Comparison of ENCODE assay signal across 8 cellular contexts in genomic region chr19:46746281-46746965, GRCh38. TPM values are rescaled to one million over a fixed set of nuclear protein-coding genes. Genes with fewer than 3 reads are reported as not detected.
DNase-seq lines count a peak whose midpoint lies in the region; ATAC-seq and TF ChIP-seq lines count a peak whose summit lies in the region.

Gene STRN4 (minus strand): TSS chr19:46746450. CDS start chr19:46746430, 20 bp downstream.

- no peaks in the 10 kb centered on the region for H3K27me3 Mint-ChIP-seq in Calu3 (ENCODE audit: unreplicated experiment)

- H3K27ac Mint-ChIP-seq in Calu3 (ENCODE audit: unreplicated experiment) = peak within 1 kb of the TSS; percentile 85

- H3K9me3 Mint-ChIP-seq in Calu3 (ENCODE audit: low read depth, unreplicated experiment) = no peaks in the 10 kb centered on the region

- H3K4me3 Mint-ChIP-seq in Calu3 (ENCODE audit: low read depth, unreplicated experiment) = peak within 1 kb of the TSS; percentile 97

- peaks cover 34% of the 10 kb centered on the region for H3K4me1 Mint-ChIP-seq in Calu3 (ENCODE audit: low read depth, unreplicated experiment)

- H3K36me3 Mint-ChIP-seq in Calu3 (ENCODE audit: insufficient read depth, unreplicated experiment) = peaks cover 64% of the 10 kb centered on the region

- no TSS peak for BruUV-seq in Calu3 (replicated peaks; lab: Mats Ljungman, UMichigan)

- peak; percentile 45 for ATAC-seq in GM21825 (IDR thresholded peaks at IDR 0.05; ENCODE audit: unreplicated experiment)

- intact Hi-C loops in Calu3 (cut with micrococcal nuclease; ENCODE audit: unreplicated experiment) = no loop called here

- DNase-seq in Calu3 (peak; percentile 58), NCI-H146 treated with DMSO at 0.1 percent for 48 hours (lab: John Stamatoyannopoulos, UW; ENCODE audit: unreplicated experiment) (peak; percentile 34), lung microvascular endothelial cell (ENCODE audit: low read depth in 2 of 2) (peak; percentile 47 to 74), GOT3 (lab: John Stamatoyannopoulos, UW) (no peak)
- peak; percentile 56 for DNase-seq in activated CD4-positive, alpha-beta T cell treated with anti-CD3 and anti-CD28 coated beads, Interleukin-2, amount 50 U/mL, for 1 hour
- DNase-seq in effector CD4-positive, alpha-beta T cell = peak; percentile 42
- peak; percentile 51 for DNase-seq in stimulated activated CD8-positive, alpha-beta memory T cell treated with anti-CD3 and anti-CD28 coated beads, Interleukin-12 subunit alpha, Interleukin-12 subunit beta, amount 100 ng/mL, for 4 hours (ENCODE audit: low read depth)

- TF ChIP-seq CTCF in Calu3 (IDR thresholded peaks at IDR 0.05; ENCODE audit: unreplicated experiment) = no peak

- CTCF ChIA-PET in Calu3 (lab: Charles Lee) = interaction anchor here (1.2 kb wide), 1 partner anchor 10 kb away, joined by 3 read pairs; no protein-coding TSS in a partner anchor

RNA-seq across cellular contexts. Expression of gene STRN4, which starts in this region (rescaled TPM):
- total RNA-seq in Calu3 (2022) (149 and 151 TPM in 2 replicates), lung microvascular endothelial cell (67.6 and 84.3 TPM in 2 replicates)
